ENCODE assay signal across 16 cellular contexts in the genomic region with DNA sequence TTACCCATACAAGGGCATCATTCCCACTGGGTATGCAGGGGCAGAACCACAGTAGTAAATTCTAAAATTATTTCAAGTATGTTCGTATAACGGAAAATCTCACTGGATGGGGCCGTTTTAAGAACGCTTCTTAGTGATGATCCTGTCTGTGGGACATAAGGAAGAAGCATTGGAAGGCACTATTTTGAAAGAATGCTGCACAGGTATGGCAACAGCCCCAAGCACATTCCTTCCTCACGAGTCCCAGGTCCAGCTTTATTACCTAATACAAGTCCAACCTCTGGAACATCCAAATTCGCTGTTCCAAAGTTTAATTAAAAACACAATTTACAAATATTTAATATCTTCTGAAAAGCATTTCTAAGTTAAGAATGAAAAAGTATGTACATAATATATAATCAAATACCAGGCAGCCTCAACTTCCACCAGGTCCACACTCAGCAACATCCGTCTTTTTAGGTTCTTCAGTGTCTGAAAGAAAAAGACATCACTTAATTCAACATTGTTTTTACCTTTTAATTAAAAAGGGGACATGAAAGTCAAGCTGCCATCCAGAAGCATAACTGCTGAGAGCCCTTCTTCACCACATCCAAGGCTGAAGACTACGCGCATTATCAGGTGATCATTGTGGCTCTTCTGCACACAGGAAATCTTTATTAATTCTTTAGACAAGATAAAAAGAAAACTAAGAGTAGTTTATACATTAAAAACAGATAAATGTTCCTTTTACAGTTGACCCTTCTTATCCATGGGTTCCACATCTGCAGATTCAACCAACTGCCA. TPM values are rescaled to one million over a fixed set of nuclear protein-coding genes. Genes with fewer than 3 reads are reported as not detected.
DNase-seq lines count a peak whose midpoint lies in the region; ATAC-seq lines count a peak whose summit lies in the region.
"Had no signal": no experiment of that assay in that cellular context is flagged by ENCODE, and none has a peak within 500 bp of the region (broad histone marks: within the 10 kb centered on the region; RNA-seq: fewer than 3 reads in every experiment).

No MANE protein-coding gene starts in this region.

- no peak overlapping the region for H3K4me3 ChIP-seq in CD4-positive, CD25-positive, alpha-beta regulatory T cell (ENCODE audit: low read depth, low read length)
- H3K4me3 ChIP-seq in CD8-positive, alpha-beta memory T cell (ENCODE audit: low read length): no peak overlapping the region
- H3K4me3 ChIP-seq: dorsolateral prefrontal cortex, lower lobe of right lung, testis had no signal

- peak in 2 of 3 donors; percentile 38 to 49 for DNase-seq in CD4-positive, CD25-positive, alpha-beta regulatory T cell
- DNase-seq in CD8-positive, alpha-beta memory T cell: no peak
- DNase-seq in memory B cell (ENCODE audit: low spot score in 2 of 2) (no peak), DMS79 (lab: John Stamatoyannopoulos, UW) (no peak), KG1 (lab: John Stamatoyannopoulos, UW) (no peak)
- DNase-seq: BE2C; dorsolateral prefrontal cortex; lower lobe of right lung; naive B cell; NCI-H1417; NCI-H526; Right ventricle myocardium superior; stimulated activated CD4-positive, alpha-beta T cell treated with anti-CD3 and anti-CD28 coated beads, Interleukin-4, amount 100 ng/mL, for 1 hour; testis had no signal

- no peaks in the 10 kb centered on the region for H3K9me3 Mint-ChIP-seq in CD4-positive, CD25-positive, alpha-beta regulatory T cell
- H3K9me3 Mint-ChIP-seq in CD8-positive, alpha-beta memory T cell: no peaks in the 10 kb centered on the region
- H3K9me3 Mint-ChIP-seq in activated naive CD8-positive, alpha-beta T cell (ENCODE audit: low read depth): no peaks in the 10 kb centered on the region
- H3K9me3 Mint-ChIP-seq in memory B cell: no peaks in the 10 kb centered on the region
- H3K9me3 Mint-ChIP-seq: naive B cell had no signal

- POLR2A ChIA-PET in CD8-positive, alpha-beta memory T cell (lab: Charles Lee): interaction anchor here (0.5 to 0.6 kb wide), 2 partner anchors 31 to 145 kb away, joined by 4 to 6 read pairs; no protein-coding TSS in a partner anchor

- peak overlapping the region; percentile 33 to 61 (median 60) for H3K27ac Mint-ChIP-seq in CD4-positive, CD25-positive, alpha-beta regulatory T cell
- peak overlapping the region; percentile 8 to 81 (median 66) for H3K27ac Mint-ChIP-seq in CD8-positive, alpha-beta memory T cell
- H3K27ac Mint-ChIP-seq in activated naive CD8-positive, alpha-beta T cell: peak overlapping the region; percentile 82
- peak overlapping the region; percentile 80 for H3K27ac Mint-ChIP-seq in memory B cell

- H3K4me1 Mint-ChIP-seq in CD4-positive, CD25-positive, alpha-beta regulatory T cell: peaks cover 11 to 36% (median 25%) of the 10 kb centered on the region in 4 donors
- peaks cover 10 to 33% (median 26%) of the 10 kb centered on the region in 3 donors for H3K4me1 Mint-ChIP-seq in CD8-positive, alpha-beta memory T cell
- peaks cover 25% of the 10 kb centered on the region for H3K4me1 Mint-ChIP-seq in activated naive CD8-positive, alpha-beta T cell (ENCODE audit: low read depth)
- peaks cover under 1% of the 10 kb centered on the region for H3K4me1 Mint-ChIP-seq in memory B cell

- no peak overlapping the region for H3K4me3 Mint-ChIP-seq in CD4-positive, CD25-positive, alpha-beta regulatory T cell
- no peak overlapping the region for H3K4me3 Mint-ChIP-seq in CD8-positive, alpha-beta memory T cell
- no peak overlapping the region for H3K4me3 Mint-ChIP-seq in activated naive CD8-positive, alpha-beta T cell
- no peak overlapping the region for H3K4me3 Mint-ChIP-seq in memory B cell
- H3K4me3 Mint-ChIP-seq: naive B cell had no signal

- peaks cover 92% of the 10 kb centered on the region for H3K36me3 ChIP-seq in CD4-positive, CD25-positive, alpha-beta regulatory T cell (ENCODE audit: control insufficient read depth, insufficient read depth, low read length)
- peaks cover 61% of the 10 kb centered on the region for H3K36me3 ChIP-seq in CD8-positive, alpha-beta memory T cell (ENCODE audit: insufficient read depth, low read length)

- H3K36me3 Mint-ChIP-seq in CD4-positive, CD25-positive, alpha-beta regulatory T cell: peaks cover 43% of the 10 kb centered on the region
- peaks cover 8 to 91% (median 23%) of the 10 kb centered on the region in 3 donors for H3K36me3 Mint-ChIP-seq in CD8-positive, alpha-beta memory T cell
- H3K36me3 Mint-ChIP-seq in activated naive CD8-positive, alpha-beta T cell: peaks cover 6% of the 10 kb centered on the region
- H3K36me3 Mint-ChIP-seq in memory B cell: peaks cover 19% of the 10 kb centered on the region

- no peaks in the 10 kb centered on the region for H3K27me3 ChIP-seq in CD4-positive, CD25-positive, alpha-beta regulatory T cell (ENCODE audit: control insufficient read depth, insufficient read depth, low read length)
- H3K27me3 ChIP-seq in CD8-positive, alpha-beta memory T cell (ENCODE audit: insufficient read depth, low read length, poor library complexity, severe bottlenecking): no peaks in the 10 kb centered on the region
- H3K27me3 ChIP-seq: BE2C, dorsolateral prefrontal cortex, testis had no signal

- H3K9me3 ChIP-seq in CD4-positive, CD25-positive, alpha-beta regulatory T cell (ENCODE audit: control insufficient read depth in 2 of 2, low read length in 2 of 2): no peaks in the 10 kb centered on the region
- H3K9me3 ChIP-seq in CD8-positive, alpha-beta memory T cell (ENCODE audit: low read length): no peaks in the 10 kb centered on the region
- H3K9me3 ChIP-seq: BE2C, lower lobe of right lung, testis had no signal

- CTCF ChIA-PET in CD8-positive, alpha-beta memory T cell (lab: Charles Lee): interaction anchor here (1.3 to 2.1 kb wide), 3 partner anchors 8 to 487 kb away, joined by 3 to 5 read pairs (median 3); no protein-coding TSS in a partner anchor

- ATAC-seq in CD4-positive, CD25-positive, alpha-beta regulatory T cell (ENCODE audit: low read depth in 2 of 2): peak; percentile 53 to 54
- no peak for ATAC-seq in memory B cell (ENCODE audit: low read depth)
- no peak for ATAC-seq in HG02885 (IDR thresholded peaks at IDR 0.05; ENCODE audit: poor library complexity, unreplicated experiment)
- ATAC-seq: lower lobe of right lung had no signal

- H3K4me1 ChIP-seq in CD4-positive, CD25-positive, alpha-beta regulatory T cell (ENCODE audit: control insufficient read depth, insufficient read depth, low read length, poor library complexity, severe bottlenecking): peaks cover 17% of the 10 kb centered on the region
- peaks cover 4% of the 10 kb centered on the region for H3K4me1 ChIP-seq in CD8-positive, alpha-beta memory T cell (ENCODE audit: insufficient read depth, low read length)
- H3K4me1 ChIP-seq: lower lobe of right lung had no signal

- H3K27me3 Mint-ChIP-seq in CD4-positive, CD25-positive, alpha-beta regulatory T cell: no peaks in the 10 kb centered on the region
- H3K27me3 Mint-ChIP-seq in CD8-positive, alpha-beta memory T cell: no peaks in the 10 kb centered on the region
- H3K27me3 Mint-ChIP-seq in activated naive CD8-positive, alpha-beta T cell: no peaks in the 10 kb centered on the region
- no peaks in the 10 kb centered on the region for H3K27me3 Mint-ChIP-seq in memory B cell
- H3K27me3 Mint-ChIP-seq: naive B cell had no signal

- peak overlapping the region; percentile 67 for H3K27ac ChIP-seq in CD4-positive, CD25-positive, alpha-beta regulatory T cell (ENCODE audit: insufficient read depth, low read length, poor library complexity, severe bottlenecking)
- no peak overlapping the region for H3K27ac ChIP-seq in CD8-positive, alpha-beta memory T cell (ENCODE audit: low read depth, low read length)
- H3K27ac ChIP-seq: dorsolateral prefrontal cortex, lower lobe of right lung, testis had no signal

RNA-seq across cellular contexts. Expression of gene BRD7, which starts 49.8 kb away (rescaled TPM):
- total RNA-seq in CD4-positive, CD25-positive, alpha-beta regulatory T cell: 88.6 TPM
- 10 to 100 TPM; 23.3 to 45.5 (median 32.1) TPM for polyA plus RNA-seq in CD4-positive, CD25-positive, alpha-beta regulatory T cell
- 100 to 1,000 TPM; 101 to 103 TPM for total RNA-seq in CD8-positive, alpha-beta memory T cell
- polyA plus RNA-seq in CD8-positive, alpha-beta memory T cell: 55.7 TPM

RNA-seq across cellular contexts. Expression of gene ADCY7, which starts 52.6 kb away (rescaled TPM):
- 233 TPM for total RNA-seq in CD4-positive, CD25-positive, alpha-beta regulatory T cell
- polyA plus RNA-seq in CD4-positive, CD25-positive, alpha-beta regulatory T cell: 10 to 100 TPM; 33.1 to 52.3 (median 46.6) TPM
- total RNA-seq in CD8-positive, alpha-beta memory T cell: 10 to 100 TPM; 76.6 to 83.4 TPM
- 88.1 TPM for polyA plus RNA-seq in CD8-positive, alpha-beta memory T cell

Comparison
In these comparisons a context has a peak if more than half of its experiments do, and no peak if none do; other contexts are left out.
1. ATAC-seq: peak in CD4-positive, CD25-positive, alpha-beta regulatory T cell (2 of 2); none in memory B cell (single experiment) and HG02885 (single experiment).
2. DNase-seq: peak in CD4-positive, CD25-positive, alpha-beta regulatory T cell (2 of 3); none in CD8-positive, alpha-beta memory T cell (0 of 5), memory B cell (0 of 2), DMS79 (single experiment) and KG1 (single experiment).
3. Peak in every context shown above with its lines, with median percentiles within 50 percentile points of each other: H3K27ac Mint-ChIP-seq.